30 cellular contexts compared by ENCODE assay signal in genomic region chr1:171217658-171218443, GRCh38. TPM values are rescaled to one million over a fixed set of nuclear protein-coding genes. Genes with fewer than 3 reads are reported as not detected.
A peak's percentile ranks its signal among the peaks of the same experiment; 100 is the strongest.
DNase-seq lines count a peak whose midpoint lies in the region; FAIRE-seq and TF ChIP-seq lines count a peak whose summit lies in the region.
"Had no signal": no experiment of that assay in that cellular context is flagged by ENCODE, and none has a peak within 500 bp of the region (broad histone marks: within the 10 kb centered on the region; RNA-seq: fewer than 3 reads in every experiment).

No MANE protein-coding gene starts in this region.

- no TSS peak for BruUV-seq in mammary epithelial cell (replicated peaks; lab: Mats Ljungman, UMichigan)

- H3K9ac ChIP-seq in mammary epithelial cell (ENCODE audit: insufficient read depth, low read length), result no peak overlapping the region
- H3K9ac ChIP-seq in keratinocyte (ENCODE audit: control insufficient read depth, extremely low read depth, insufficient read depth, low read length), result no peak overlapping the region

- intact Hi-C loops in mammary epithelial cell (cut with micrococcal nuclease), result no loop called here

- H3K4me2 ChIP-seq in mammary epithelial cell (ENCODE audit: insufficient read depth, low read depth, low read length) (peak overlapping the region; percentile 2), keratinocyte (ENCODE audit: control insufficient read depth, extremely low read depth, insufficient read depth, low read depth, low read length) (peak overlapping the region; percentile 9)

- peak; percentile 84 for FAIRE-seq in keratinocyte (lab: Jason Lieb, UNC)
- FAIRE-seq: TTC549 had no signal

- H3K36me3 ChIP-seq in mammary epithelial cell (ENCODE audit: insufficient read depth, low read length), result no peaks in the 10 kb centered on the region
- H3K36me3 ChIP-seq in keratinocyte (ENCODE audit: control insufficient read depth in 2 of 2, extremely low read depth in 1 of 2, insufficient read depth in 2 of 2, low read length in 2 of 2), result no peaks in the 10 kb centered on the region
- no peaks in the 10 kb centered on the region for H3K36me3 ChIP-seq in suprapubic skin
- H3K36me3 ChIP-seq: sigmoid colon, SJCRH30, vagina had no signal

- POLR2A ChIA-PET in HEK293T (lab: Yijun Ruan, JAX), result no interaction called here

- no peaks in the 10 kb centered on the region for H3K9me1 ChIP-seq in keratinocyte (ENCODE audit: control insufficient read depth, extremely low read depth, insufficient read depth, low read length)

- DNase-seq in M059J (ENCODE audit: low read depth) (peak; percentile 65), mammary epithelial cell (peak; percentile 35), keratinocyte (ENCODE audit: low read depth, low spot score) (peak; percentile 17), suprapubic skin (ENCODE audit: low spot score in 2 of 2) (no peak), HEK293T (ENCODE audit: extremely low spot score) (no peak), type B pancreatic cell (ENCODE audit: extremely low spot score, unreplicated experiment) (no peak), HFFc6 (no peak), hippocampal formation (lab: John Stamatoyannopoulos, UW) (no peak)
- DNase-seq: activated CD4-positive, alpha-beta memory T cell treated with anti-CD3 and anti-CD28 coated beads, Interleukin-2, amount 10 ng/mL, durations not matched to agents 7 days and 5 days; Calu3; caudate nucleus; DMS79 treated with DMSO at 0.1 percent for 48 hours; HCEC 1CT; Karpas-422; NCI-H1694; NCI-H2171; NCI-H524 treated with DMSO at 0.1 percent for 48 hours; sigmoid colon; SJCRH30; stimulated activated CD4-positive, alpha-beta T cell treated with anti-CD3 and anti-CD28 coated beads, Interleukin-4, amount 100 ng/mL, for 4 hours; T-cell had no signal

- no peak for TF ChIP-seq EP300 in suprapubic skin (IDR thresholded peaks at IDR 0.05)

- H3K9me3 ChIP-seq in mammary epithelial cell (replicated peaks; ENCODE audit: insufficient read depth, low read length) (no peaks in the 10 kb centered on the region), keratinocyte (ENCODE audit: control insufficient read depth, low read depth, low read length) (no peaks in the 10 kb centered on the region), suprapubic skin (no peaks in the 10 kb centered on the region)
- H3K9me3 ChIP-seq: sigmoid colon, SJCRH30, vagina had no signal

- peaks cover 48% of the 10 kb centered on the region for H3K4me1 ChIP-seq in mammary epithelial cell (ENCODE audit: insufficient read depth, low read length)
- H3K4me1 ChIP-seq in keratinocyte (ENCODE audit: control insufficient read depth, extremely low read depth, insufficient read depth, low read length), result peaks cover 44% of the 10 kb centered on the region
- peaks cover 22% of the 10 kb centered on the region for H3K4me1 ChIP-seq in suprapubic skin

- no peaks in the 10 kb centered on the region for H3K79me2 ChIP-seq in mammary epithelial cell (ENCODE audit: insufficient read depth, low read length)
- H3K79me2 ChIP-seq in keratinocyte (ENCODE audit: control insufficient read depth, insufficient read depth, low read length), result no peaks in the 10 kb centered on the region

- H3K27me3 Mint-ChIP-seq in type B pancreatic cell (no peaks in the 10 kb centered on the region), HFFc6 (ENCODE audit: insufficient read depth) (no peaks in the 10 kb centered on the region)
- H3K27me3 Mint-ChIP-seq: stimulated activated memory B cell treated with anti-CD40 and anti-IgM and Interleukin-4, amounts not matched to agents 10 μg/mL and 1 μg/mL and 100 μg/mL, for 72 hours had no signal

- H3K4me1 Mint-ChIP-seq in type B pancreatic cell (ENCODE audit: unreplicated experiment) (peaks cover 33% of the 10 kb centered on the region), HFFc6 (ENCODE audit: low read depth) (peaks cover 49% of the 10 kb centered on the region)
- H3K4me1 Mint-ChIP-seq: T-cell had no signal

- no peaks in the 10 kb centered on the region for H3K9me3 Mint-ChIP-seq in type B pancreatic cell
- H3K9me3 Mint-ChIP-seq in HFFc6, result peaks cover 9% of the 10 kb centered on the region
- H3K9me3 Mint-ChIP-seq: activated CD4-positive, alpha-beta memory T cell treated with anti-CD3 and anti-CD28 coated beads, Interleukin-2, amount 10 ng/mL, durations not matched to agents 7 days and 5 days; activated naive CD4-positive, alpha-beta T cell treated with anti-CD3 and anti-CD28 coated beads, Interleukin-2, amount 50 U/mL, for 72 hours; activated T-helper 2 cell treated with anti-CD3 and anti-CD28 coated beads, Interferon-gamma antibody, Interleukin-2, Interleukin-4, amounts not matched to agents 10 μg/mL and 5 μg/mL and 100 μg/mL, durations not matched to agents 14 hours and 24 hours and 36 hours; natural killer cell treated with Interleukin-12 subunit alpha and Interleukin-12 subunit beta and Interleukin-15 and Interleukin-18, amount 100 ng/mL, for 72 hours; stimulated activated memory B cell treated with anti-CD40 and anti-IgM and Interleukin-4, amounts not matched to agents 10 μg/mL and 1 μg/mL and 100 μg/mL, for 72 hours; T-cell had no signal

- H3K36me3 Mint-ChIP-seq in type B pancreatic cell (no peaks in the 10 kb centered on the region), HFFc6 (ENCODE audit: low read depth) (peaks cover 14% of the 10 kb centered on the region)
- H3K36me3 Mint-ChIP-seq: natural killer cell treated with Interleukin-12 subunit alpha and Interleukin-12 subunit beta and Interleukin-15 and Interleukin-18, amount 100 ng/mL, for 72 hours; stimulated activated memory B cell treated with anti-CD40 and anti-IgM and Interleukin-4, amounts not matched to agents 10 μg/mL and 1 μg/mL and 100 μg/mL, for 72 hours; T-cell had no signal

- dilution Hi-C loops in mammary epithelial cell (cut with HindIII; ENCODE audit: low sequenced_read_pairs), result no loop called here
- dilution Hi-C loops in keratinocyte (cut with MboI; ENCODE audit: extremely low pct_ligation_motif_present, low sequenced_read_pairs), result no loop called here

- H3K27me3 ChIP-seq in mammary epithelial cell (ENCODE audit: insufficient read depth, low read length) (no peaks in the 10 kb centered on the region), keratinocyte (ENCODE audit: control insufficient read depth, extremely low read depth, insufficient read depth, low read length) (no peaks in the 10 kb centered on the region), suprapubic skin (no peaks in the 10 kb centered on the region)
- H3K27me3 ChIP-seq: sigmoid colon, SJCRH30, vagina had no signal

- CTCF ChIA-PET in mammary epithelial cell (lab: Charles Lee; ENCODE audit: low non-redundant PET) (interaction anchor here (0.6 kb wide), 2 partner anchors 142 to 354 kb away, joined by 8 to 12 read pairs; no protein-coding TSS in a partner anchor), HEK293T (lab: Yijun Ruan, JAX) (no interaction called here)

- in situ Hi-C loops in mammary epithelial cell (cut with MboI; ENCODE audit: low sequenced_read_pairs in 2 of 2), result no loop called here

- H4K20me1 ChIP-seq in mammary epithelial cell (ENCODE audit: insufficient read depth, low read length) (no peaks in the 10 kb centered on the region), keratinocyte (ENCODE audit: control insufficient read depth, extremely low read depth, insufficient read depth, low read length) (no peaks in the 10 kb centered on the region)

- 8% methylated on average over 8 of the region's 9 CpGs for WGBS in mammary epithelial cell (ENCODE audit: low coverage, missing lambda C conversion rate)
- WGBS in suprapubic skin, result 65% methylated on average over 9 of the region's 9 CpGs

- no peak overlapping the region for H3K27ac Mint-ChIP-seq in type B pancreatic cell
- no peak overlapping the region for H3K27ac Mint-ChIP-seq in HFFc6
- H3K27ac Mint-ChIP-seq: activated CD4-positive, alpha-beta memory T cell treated with anti-CD3 and anti-CD28 coated beads, Interleukin-2, amount 10 ng/mL, durations not matched to agents 7 days and 5 days; activated naive CD4-positive, alpha-beta T cell treated with anti-CD3 and anti-CD28 coated beads, Interleukin-2, amount 50 U/mL, for 72 hours; activated T-helper 2 cell treated with anti-CD3 and anti-CD28 coated beads, Interferon-gamma antibody, Interleukin-2, Interleukin-4, amounts not matched to agents 10 μg/mL and 5 μg/mL and 100 μg/mL, durations not matched to agents 14 hours and 24 hours and 36 hours; CD14-positive monocyte; natural killer cell treated with Interleukin-12 subunit alpha and Interleukin-12 subunit beta and Interleukin-15 and Interleukin-18, amount 100 ng/mL, for 72 hours; stimulated activated memory B cell treated with anti-CD40 and anti-IgM and Interleukin-4, amounts not matched to agents 10 μg/mL and 1 μg/mL and 100 μg/mL, for 72 hours; T-cell had no signal

- H3K4me3 Mint-ChIP-seq in type B pancreatic cell (no peak overlapping the region), HFFc6 (no peak overlapping the region)
- H3K4me3 Mint-ChIP-seq: activated CD4-positive, alpha-beta memory T cell treated with anti-CD3 and anti-CD28 coated beads, Interleukin-2, amount 10 ng/mL, durations not matched to agents 7 days and 5 days; CD14-positive monocyte; natural killer cell treated with Interleukin-12 subunit alpha and Interleukin-12 subunit beta and Interleukin-15 and Interleukin-18, amount 100 ng/mL, for 72 hours; stimulated activated memory B cell treated with anti-CD40 and anti-IgM and Interleukin-4, amounts not matched to agents 10 μg/mL and 1 μg/mL and 100 μg/mL, for 72 hours; T-cell had no signal

- TF ChIP-seq POLR2A in suprapubic skin (IDR thresholded peaks at IDR 0.05), result no peak

- TF ChIP-seq CTCF in mammary epithelial cell (conservative IDR thresholded peaks at IDR 0.05 in 1 of 2, IDR thresholded peaks at IDR 0.05 in 1 of 2; ENCODE audit: extremely low read depth in 1 of 2, insufficient read depth in 1 of 2, low read depth in 1 of 2, low read length in 2 of 2) (no peak), keratinocyte (optimal IDR thresholded peaks at IDR 0.05 in 1 of 3, IDR thresholded peaks at IDR 0.05 in 1 of 3, conservative IDR thresholded peaks at IDR 0.05 in 1 of 3; ENCODE audit: extremely low read depth in 1 of 3, insufficient read depth in 2 of 3, low read length in 3 of 3) (no peak), suprapubic skin (IDR thresholded peaks at IDR 0.05) (no peak), type B pancreatic cell (conservative IDR thresholded peaks at IDR 0.05) (no peak), HFFc6 (IDR thresholded peaks at IDR 0.05) (no peak)

- H3K4me3 ChIP-seq in mammary epithelial cell (replicated peaks in 1 of 3; ENCODE audit: insufficient read depth in 1 of 3, low read depth in 2 of 3, low read length in 3 of 3) (no peak overlapping the region), keratinocyte (ENCODE audit: control insufficient read depth in 2 of 3, extremely low read depth in 1 of 3, insufficient read depth in 2 of 3, low read depth in 1 of 3, low read length in 3 of 3) (no peak overlapping the region), suprapubic skin (no peak overlapping the region)
- H3K4me3 ChIP-seq: sigmoid colon, SJCRH30, vagina had no signal

- H2AFZ ChIP-seq in mammary epithelial cell (ENCODE audit: low read depth, low read length) (peak overlapping the region; percentile 82), keratinocyte (ENCODE audit: control insufficient read depth, low read length) (peak overlapping the region; percentile 81)

- H3K27ac ChIP-seq in mammary epithelial cell (ENCODE audit: insufficient read depth, low read depth, low read length) (peak overlapping the region; percentile 27), keratinocyte (ENCODE audit: control insufficient read depth, insufficient read depth, low read length) (peak overlapping the region; percentile 37), suprapubic skin (peak overlapping the region; percentile 37)
- H3K27ac ChIP-seq: SJCRH30, vagina had no signal

RNA-seq across cellular contexts. Expression of gene FMO1, which starts 30.4 kb away (rescaled TPM):
- not detected in 2 replicates for total RNA-seq in M059J (2014; rRNA removed; shearing (Covaris generic))
- total RNA-seq in mammary epithelial cell, result under 1 TPM in 1 of 2 donors, not detected in 1; 0.67 TPM
- not detected for polyA plus RNA-seq in mammary epithelial cell
- not detected for polyA minus RNA-seq in mammary epithelial cell
- 0.07 to 0.17 TPM in 2 of 3 replicates, not detected in the other for polyA plus RNA-seq in keratinocyte
- not detected for polyA plus RNA-seq in keratinocyte (2011; ENCODE audit: low read depth)
- 0.04 TPM in 1 of 2 replicates, not detected in the other for polyA plus RNA-seq in keratinocyte (2011; cell fraction: cytosol; rRNA removed)
- not detected in 2 replicates for polyA plus RNA-seq in keratinocyte (2011; cell fraction: nucleus; rRNA removed)
- 0.30 TPM in 1 of 2 replicates, not detected in the other for polyA plus RNA-seq in keratinocyte (2012; ENCODE audit: low replicate concordance)
- polyA minus RNA-seq in keratinocyte, result 0.93 to 1.3 TPM in 2 of 3 replicates, not detected in the other
- polyA minus RNA-seq in keratinocyte (2011; cell fraction: cytosol; rRNA and poly(A)+ RNA removed), result not detected
- polyA minus RNA-seq in keratinocyte (2011; cell fraction: nucleus; rRNA and poly(A)+ RNA removed), result not detected in 2 replicates
- 10 to 100 TPM in 3 of 4 donors, 1 to 10 TPM in 1; 3.1 to 15.5 (median 14.4) TPM for total RNA-seq in suprapubic skin
- total RNA-seq in type B pancreatic cell (ENCODE audit: low replicate concordance), result 0.74 and 1.8 TPM in 2 replicates
- not detected for total RNA-seq in HFFc6 (2021; fragmentation: NEBNext Ultra II Directional; extraction: Animal tissue kit (Norgen Biotek cat#: 25700))
- total RNA-seq: activated CD4-positive, alpha-beta memory T cell treated with anti-CD3 and anti-CD28 coated beads, Interleukin-2, amount 10 ng/mL, durations not matched to agents 7 days and 5 days; activated naive CD4-positive, alpha-beta T cell treated with anti-CD3 and anti-CD28 coated beads, Interleukin-2, amount 50 U/mL, for 72 hours; activated T-helper 2 cell treated with anti-CD3 and anti-CD28 coated beads, Interferon-gamma antibody, Interleukin-2, Interleukin-4, amounts not matched to agents 10 μg/mL and 5 μg/mL and 100 μg/mL, durations not matched to agents 14 hours and 24 hours and 36 hours; Calu3; dermis microvascular lymphatic vessel endothelial cell; mononuclear cell; natural killer cell treated with Interleukin-12 subunit alpha and Interleukin-12 subunit beta and Interleukin-15 and Interleukin-18, amount 100 ng/mL, for 72 hours; SJCRH30; T-cell had no signal
- polyA plus RNA-seq: CD14-positive monocyte had no signal

RNA-seq across cellular contexts. Expression of gene FMO2, which starts 32.8 kb away (rescaled TPM):
- not detected in 2 replicates for total RNA-seq in M059J (2014; rRNA removed; shearing (Covaris generic))
- total RNA-seq in mammary epithelial cell (under 1 TPM in 1 of 2 donors, not detected in 1; 0.17 TPM), suprapubic skin (10 to 100 TPM in 1 of 4 donors, 1 to 10 TPM in 3; 3.8 to 23.1 (median 6.9) TPM), type B pancreatic cell (ENCODE audit: low replicate concordance) (0.60 TPM in 1 of 2 replicates, not detected in the other)
- polyA plus RNA-seq in mammary epithelial cell (not detected), keratinocyte (0.05 TPM in 2 of 3 replicates, not detected in the other)
- polyA minus RNA-seq in mammary epithelial cell (not detected), keratinocyte (not detected in 3 replicates)
- polyA plus RNA-seq in keratinocyte (2011; ENCODE audit: low read depth), result 1.9 TPM
- polyA plus RNA-seq in keratinocyte (2011; cell fraction: cytosol; rRNA removed), result not detected in 2 replicates
- not detected in 2 replicates for polyA plus RNA-seq in keratinocyte (2011; cell fraction: nucleus; rRNA removed)
- polyA plus RNA-seq in keratinocyte (2012; ENCODE audit: low replicate concordance), result 1.0 TPM in 1 of 2 replicates, not detected in the other
- polyA minus RNA-seq in keratinocyte (2011; cell fraction: cytosol; rRNA and poly(A)+ RNA removed), result not detected
- polyA minus RNA-seq in keratinocyte (2011; cell fraction: nucleus; rRNA and poly(A)+ RNA removed), result not detected in 2 replicates
- total RNA-seq in HFFc6 (2021; fragmentation: NEBNext Ultra II Directional; extraction: Animal tissue kit (Norgen Biotek cat#: 25700)), result not detected
- total RNA-seq: activated CD4-positive, alpha-beta memory T cell treated with anti-CD3 and anti-CD28 coated beads, Interleukin-2, amount 10 ng/mL, durations not matched to agents 7 days and 5 days; activated naive CD4-positive, alpha-beta T cell treated with anti-CD3 and anti-CD28 coated beads, Interleukin-2, amount 50 U/mL, for 72 hours; activated T-helper 2 cell treated with anti-CD3 and anti-CD28 coated beads, Interferon-gamma antibody, Interleukin-2, Interleukin-4, amounts not matched to agents 10 μg/mL and 5 μg/mL and 100 μg/mL, durations not matched to agents 14 hours and 24 hours and 36 hours; Calu3; dermis microvascular lymphatic vessel endothelial cell; mononuclear cell; natural killer cell treated with Interleukin-12 subunit alpha and Interleukin-12 subunit beta and Interleukin-15 and Interleukin-18, amount 100 ng/mL, for 72 hours; SJCRH30 had no signal
- polyA plus RNA-seq: CD14-positive monocyte had no signal

Comparison
In these comparisons a context has a peak if more than half of its experiments do, and no peak if none do; other contexts are left out.
1. DNase-seq: peak in M059J (single experiment), mammary epithelial cell (single experiment) and keratinocyte (single experiment); none in suprapubic skin (0 of 2), HEK293T (single experiment), type B pancreatic cell (single experiment), HFFc6 (single experiment) and hippocampal formation (0 of 2).
2. Peak in every context shown above with its lines, with median percentiles within 50 percentile points of each other: H3K27ac ChIP-seq.